29 cellular contexts compared by ENCODE assay signal in genomic region chr11:12559011-12559410, GRCh38.
"Had no signal": no experiment of that assay in that cellular context is flagged by ENCODE, and none has a peak within 500 bp of the region (broad histone marks: within the 10 kb centered on the region; RNA-seq: fewer than 3 reads in every experiment).

No MANE protein-coding gene starts in this region.

- H3K27me3 Mint-ChIP-seq: dendritic cell treated with granulocyte-macrophage colony-stimulating factor and Interleukin-4, amounts not matched to agents 40 ng/mL and 50 ng/mL, for 4 days had no signal

- H3K4me2 ChIP-seq: hepatocyte had no signal

- H3K27ac Mint-ChIP-seq: dendritic cell treated with granulocyte-macrophage colony-stimulating factor and Interleukin-4, amounts not matched to agents 40 ng/mL and 50 ng/mL, for 4 days; effector memory CD8-positive, alpha-beta T cell; endodermal cell; immature natural killer cell; mesothelial cell of epicardium; naive B cell had no signal

- H3K36me3 ChIP-seq: colonic mucosa, esophagus squamous epithelium, gastroesophageal sphincter, heart left ventricle, lower lobe of right lung had no signal

- H2AFZ ChIP-seq: hepatocyte had no signal

- H3K27ac ChIP-seq: colonic mucosa, epithelial cell of prostate, esophagus squamous epithelium, foreskin keratinocyte, gastroesophageal sphincter, hepatocyte, lower lobe of right lung had no signal

- H3K9me3 Mint-ChIP-seq: effector memory CD8-positive, alpha-beta T cell had no signal

- H3K36me3 Mint-ChIP-seq: immature natural killer cell, naive B cell had no signal

- H3K4me1 Mint-ChIP-seq: immature natural killer cell, naive B cell had no signal

- H3K4me3 ChIP-seq: colonic mucosa, esophagus squamous epithelium, gastroesophageal sphincter, heart left ventricle, hepatocyte, lower lobe of right lung, mucosa of descending colon had no signal

- FAIRE-seq: endometrium, frontal cortex, kidney had no signal

- DNase-seq: colonic mucosa; cortex of kidney; effector CD8-positive, alpha-beta T cell; effector memory CD8-positive, alpha-beta T cell; endodermal cell; erythroblast; esophagus squamous epithelium; foreskin keratinocyte; heart left ventricle; hypothalamus; immature natural killer cell; islet precursor cell; kidney; kidney glomerular epithelial cell; left colon; left ventricle myocardium superior; lower lobe of right lung; mesenchymal stem cell; mucosa of descending colon; naive B cell had no signal

- H3K9me3 ChIP-seq: colonic mucosa, esophagus squamous epithelium, gastroesophageal sphincter, lower lobe of right lung, mucosa of descending colon had no signal

- H3K4me3 Mint-ChIP-seq: dendritic cell treated with granulocyte-macrophage colony-stimulating factor and Interleukin-4, amounts not matched to agents 40 ng/mL and 50 ng/mL, for 4 days; effector memory CD8-positive, alpha-beta T cell; endodermal cell; immature natural killer cell; mesothelial cell of epicardium; naive B cell had no signal

- H3K4me1 ChIP-seq: colonic mucosa, foreskin keratinocyte had no signal

- ATAC-seq: effector memory CD8-positive, alpha-beta T cell; esophagus mucosa; foreskin keratinocyte; gastroesophageal sphincter; heart left ventricle; left colon; left lobe of liver; left ventricle myocardium superior; lower lobe of right lung; mucosa of descending colon had no signal

- H3K27me3 ChIP-seq: colonic mucosa, gastroesophageal sphincter, heart left ventricle, hepatocyte had no signal
